ENCODE assay signal across 21 cellular contexts in the genomic region with DNA sequence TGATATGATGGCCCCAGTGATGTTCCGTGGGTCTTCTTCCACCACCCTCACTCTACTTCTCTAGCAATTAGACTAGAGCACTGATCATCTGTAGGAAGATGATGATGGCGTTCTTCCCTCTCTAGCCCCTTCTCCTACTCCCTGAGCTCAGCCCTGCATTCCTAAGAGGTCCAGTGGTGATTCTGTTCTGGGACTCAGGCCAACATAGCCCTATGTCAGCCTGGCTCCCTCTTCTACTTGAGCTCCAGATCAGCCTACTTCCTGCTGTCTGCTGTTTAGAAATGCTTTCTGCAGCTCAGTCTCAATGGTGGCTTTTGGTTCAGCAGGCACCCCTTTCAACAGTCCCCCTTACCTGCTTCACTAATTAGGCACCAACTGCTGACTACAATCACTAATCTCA.
DNase-seq lines count a peak whose midpoint lies in the region; ATAC-seq and TF ChIP-seq lines count a peak whose summit lies in the region.
"Had no signal": no experiment of that assay in that cellular context is flagged by ENCODE, and none has a peak within 500 bp of the region (broad histone marks: within the 10 kb centered on the region; RNA-seq: fewer than 3 reads in every experiment).

No MANE protein-coding gene starts in this region.

- no peak overlapping the region for H3K4me3 ChIP-seq in right atrium auricular region
- H3K4me3 ChIP-seq: esophagus muscularis mucosa, hepatocyte, pancreas had no signal

- no peak for TF ChIP-seq CTCF in right atrium auricular region (IDR thresholded peaks at IDR 0.05)

- H3K9me3 ChIP-seq in right atrium auricular region, result no peaks in the 10 kb centered on the region
- H3K9me3 ChIP-seq: esophagus muscularis mucosa, pancreas had no signal

- H3K4me1 ChIP-seq in right atrium auricular region, result peaks cover 0 to 4% of the 10 kb centered on the region in 2 donors
- H3K4me1 ChIP-seq: pancreas had no signal

- H3K36me3 ChIP-seq in right atrium auricular region, result no peaks in the 10 kb centered on the region
- H3K36me3 ChIP-seq: esophagus muscularis mucosa, pancreas had no signal

- intact Hi-C loops in Right ventricle myocardium superior (cut with DNase I), result no loop called here

- peak; percentile 58 for ATAC-seq in Right ventricle myocardium superior (ENCODE audit: poor library complexity)
- ATAC-seq in HG03432 (IDR thresholded peaks at IDR 0.05; ENCODE audit: unreplicated experiment), result no peak
- ATAC-seq: naive thymus-derived CD4-positive, alpha-beta T cell; pancreas had no signal

- no peak overlapping the region for H3K27ac ChIP-seq in right atrium auricular region
- H3K27ac ChIP-seq: C4-2B, esophagus muscularis mucosa, hepatocyte, pancreas had no signal

- no peaks in the 10 kb centered on the region for H3K27me3 ChIP-seq in right atrium auricular region
- H3K27me3 ChIP-seq: esophagus muscularis mucosa, hepatocyte, pancreas had no signal

- DNase-seq in Right ventricle myocardium superior, result no peak
- no peak for DNase-seq in right atrium auricular region (ENCODE audit: low spot score)
- DNase-seq in astrocyte of the hippocampus (ENCODE audit: low read depth, low spot score), result peak; percentile 71
- peak; percentile 18 for DNase-seq in foreskin melanocyte
- DNase-seq in stimulated activated CD8-positive, alpha-beta memory T cell treated with anti-CD3 and anti-CD28 coated beads, Interleukin-4, amount 100 ng/mL, for 48 hours, result no peak
- DNase-seq in NCI-H748 (lab: John Stamatoyannopoulos, UW; ENCODE audit: unreplicated experiment), result no peak
- DNase-seq in HuH-7.5 (ENCODE audit: low spot score), result no peak
- DNase-seq: activated CD4-positive, alpha-beta T cell treated with anti-CD3 and anti-CD28 coated beads for 4 hours; activated effector memory CD4-positive, alpha-beta T cell treated with anti-CD3 and anti-CD28 coated beads, Interleukin-2, amount 50 U/mL, for 16 hours; effector memory CD4-positive, alpha-beta T cell; MV-4-11; naive thymus-derived CD4-positive, alpha-beta T cell; NCI-H187 treated with DMSO at 0.1 percent for 48 hours; pancreas; RPMI8226; stimulated activated CD4-positive, alpha-beta T cell treated with anti-CD3 and anti-CD28 coated beads, Interleukin-1b, Interleukin-23, amount 100 ng/mL, for 48 hours; trophoblast cell had no signal

Comparison
In these comparisons a context has a peak if more than half of its experiments do, and no peak if none do; other contexts are left out.
1. DNase-seq: peak in astrocyte of the hippocampus (single experiment) and foreskin melanocyte (single experiment); none in Right ventricle myocardium superior (single experiment), right atrium auricular region (single experiment), stimulated activated CD8-positive, alpha-beta memory T cell treated with anti-CD3 and anti-CD28 coated beads, Interleukin-4, amount 100 ng/mL, for 48 hours (single experiment), NCI-H748 (single experiment) and HuH-7.5 (single experiment).